Comparison of ENCODE assay signal across 10 cellular contexts in genomic region chr1:39411526-39411925, GRCh38.
DNase-seq lines count a peak whose midpoint lies in the region; ATAC-seq and TF ChIP-seq lines count a peak whose summit lies in the region.
"Had no signal": no experiment of that assay in that cellular context is flagged by ENCODE, and none has a peak within 500 bp of the region (broad histone marks: within the 10 kb centered on the region; RNA-seq: fewer than 3 reads in every experiment).

No MANE protein-coding gene starts in this region.

- H3K9me3 ChIP-seq in AG04450 (ENCODE audit: control insufficient read depth, insufficient read depth, low read length) (no peaks in the 10 kb centered on the region), MG63 (no peaks in the 10 kb centered on the region), neuron (ENCODE audit: low read length) (no peaks in the 10 kb centered on the region), HAP-1 (peaks cover 4% of the 10 kb centered on the region; the same call in 1 of the 2 replicates)
- H3K9me3 ChIP-seq: Caco-2 had no signal

- POLR2A ChIA-PET in AG04450 (lab: Yijun Ruan, JAX), result interaction anchor here (0.7 to 2.2 kb wide), 8 partner anchors 8 to 207 kb away, joined by 3 to 12 read pairs (median 5); partner anchors contain the start of gene MACF1

- H3K4me3 ChIP-seq in AG04450 (ENCODE audit: low read depth, low read length) (peak overlapping the region; percentile 72), MG63 (0 out of 2 replicates have a peak overlapping the region, but pooled peaks have one; percentile 3), neuron (ENCODE audit: low read length) (peak overlapping the region; percentile 85), HAP-1 (no peak overlapping the region)

- H3K27ac ChIP-seq in AG04450 (ENCODE audit: low read depth, low read length) (peak overlapping the region; percentile 69), epithelial cell of prostate (peak overlapping the region; percentile 77)

- H3K27me3 ChIP-seq in AG04450 (ENCODE audit: control insufficient read depth, insufficient read depth, low read length), result no peaks in the 10 kb centered on the region
- no peaks in the 10 kb centered on the region for H3K27me3 ChIP-seq in MG63
- no peaks in the 10 kb centered on the region for H3K27me3 ChIP-seq in neuron (ENCODE audit: insufficient read depth, low read length)
- H3K27me3 ChIP-seq in HAP-1 (ENCODE audit: low read depth), result no peaks in the 10 kb centered on the region

- no peak for ATAC-seq in GM19324 (IDR thresholded peaks at IDR 0.05; ENCODE audit: low FRiP score, unreplicated experiment)

- in situ Hi-C loops in HAP-1 (cut with MboI; ENCODE audit: low sequenced_read_pairs), result no loop called here

- CTCF ChIA-PET in AG04450 (lab: Charles Lee), result interaction anchor here (0.6 to 4.0 kb wide), 34 partner anchors 8 to 334 kb away, joined by 3 to 61 read pairs (median 5); partner anchors contain the start of gene MACF1

- H3K36me3 ChIP-seq in MG63, result peaks cover 24% of the 10 kb centered on the region
- H3K36me3 ChIP-seq in neuron (ENCODE audit: insufficient read depth, low read length), result peaks cover 32% of the 10 kb centered on the region
- no peaks in the 10 kb centered on the region for H3K36me3 ChIP-seq in HAP-1 (replicated peaks)

- H3K4me1 ChIP-seq in neuron (ENCODE audit: insufficient read depth, low read length) (peaks cover 66% of the 10 kb centered on the region), HAP-1 (peaks cover 13% of the 10 kb centered on the region)

- no peak for DNase-seq in AG04450 (ENCODE audit: low read depth, low spot score)
- DNase-seq in MG63, result no peak
- no peak for DNase-seq in epithelial cell of prostate (ENCODE audit: low read depth, low spot score)
- DNase-seq in OCI-M1 (lab: John Stamatoyannopoulos, UW), result no peak
- no peak for DNase-seq in HAP-1 (ENCODE audit: low spot score in 2 of 2)
- DNase-seq in iPS-NIHi7 (ENCODE audit: extremely low spot score), result no peak
- DNase-seq: activated B cell treated with CpG ODN at 0.5 μM for 24 hours had no signal

- no peak overlapping the region for H2AFZ ChIP-seq in neuron (ENCODE audit: low read depth, low read length)

- TF ChIP-seq CTCF in AG04450 (IDR thresholded peaks at IDR 0.05; ENCODE audit: low read depth, low read length), result no peak
